Comparison of ENCODE assay signal across 2 cellular contexts in genomic region chr5:75522025-75522424, GRCh38.
TF ChIP-seq lines count a peak whose summit lies in the region.

No MANE protein-coding gene starts in this region.

TF ChIP-seq in IMR-90, 13 proteins besides CTCF, POLR2A, EP300 and RAD21:
- no peak for TF ChIP-seq MXI1 (IDR thresholded peaks at IDR 0.05; ENCODE audit: borderline replicate concordance, low read depth, low read length)
- TF ChIP-seq NFE2L2 (IDR thresholded peaks at IDR 0.05; ENCODE audit: low read depth, low read length), result no peak
- TF ChIP-seq FOS (IDR thresholded peaks at IDR 0.05; ENCODE audit: low read depth, low read length), result no peak
- no peak for TF ChIP-seq USF2 (IDR thresholded peaks at IDR 0.05; ENCODE audit: low read depth, low read length)

TF ChIP-seq in SK-N-SH, 30 proteins besides CTCF, POLR2A, EP300 and RAD21:
- TF ChIP-seq USF2 (IDR thresholded peaks at IDR 0.05; ENCODE audit: borderline replicate concordance, low read depth, low read length) (no peak), YY1 (IDR thresholded peaks at IDR 0.05; ENCODE audit: low read depth) (no peak), FOSL2 (IDR thresholded peaks at IDR 0.05; ENCODE audit: borderline replicate concordance, low read depth) (no peak)
